Comparison of ENCODE assay signal across 16 cellular contexts in the genomic region with DNA sequence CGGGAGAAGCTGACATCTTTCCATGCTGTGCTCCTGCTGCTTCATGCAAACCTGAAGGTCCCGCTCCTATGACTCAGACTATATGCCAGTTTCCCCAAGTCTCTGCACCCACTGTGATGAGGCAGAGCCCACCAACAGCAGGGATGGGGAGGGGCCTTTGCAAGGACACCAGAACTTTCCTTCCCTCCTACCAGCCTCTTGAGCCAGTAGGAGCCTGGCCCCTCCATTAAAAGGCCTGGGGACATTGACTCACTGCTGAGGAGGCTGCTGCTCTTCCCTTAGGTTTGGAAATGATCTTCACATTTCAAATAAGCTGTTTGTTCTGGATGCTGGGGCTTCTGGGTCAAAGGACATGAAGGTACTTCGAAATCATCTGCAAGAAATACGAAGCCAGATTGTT.
"Had no signal": no experiment of that assay in that cellular context is flagged by ENCODE, and none has a peak within 500 bp of the region (broad histone marks: within the 10 kb centered on the region; RNA-seq: fewer than 3 reads in every experiment).

No MANE protein-coding gene starts in this region.

- DNase-seq: activated CD4-positive, alpha-beta T cell treated with anti-CD3 and anti-CD28 coated beads, Interleukin-2, amount 10 ng/mL, durations not matched to agents 24 days and 14 days; activated CD8-positive, alpha-beta memory T cell treated with anti-CD3 and anti-CD28 coated beads, Interleukin-2, amount 50 U/mL, for 4 hours; activated effector memory CD4-positive, alpha-beta T cell treated with Interleukin-2 at 50 U/mL for 16 hours; activated naive CD4-positive, alpha-beta T cell treated with anti-CD3 and anti-CD28 coated beads, Interleukin-2, amount 10 ng/mL, durations not matched to agents 7 days and 5 days; activated naive CD8-positive, alpha-beta T cell treated with anti-CD3 and anti-CD28 coated beads, Interleukin-2, amount 50 U/mL, for 24 hours; activated T-cell treated with anti-CD3 and anti-CD28 coated beads, Interleukin-2, amount 50 U/mL, for 4 hours; anterior cingulate cortex; colonic mucosa; immature natural killer cell; mesendoderm; natural killer cell; posterior cingulate gyrus; T-cell; T-helper 9 cell; transverse colon had no signal

- H3K4me3 ChIP-seq: colonic mucosa, transverse colon had no signal

- H3K27me3 ChIP-seq: colonic mucosa, neutrophil, transverse colon had no signal

- H3K36me3 ChIP-seq: colonic mucosa, transverse colon had no signal

- H3K9me3 ChIP-seq: colonic mucosa, neutrophil, transverse colon had no signal

- H3K4me1 ChIP-seq: colonic mucosa, transverse colon had no signal

- H3K27ac ChIP-seq: colonic mucosa, neutrophil, transverse colon had no signal
